In genomic region chr1:16013220-16013907, GRCh38 we compare ENCODE assay signal across 9 cellular contexts. TPM values are rescaled to one million over a fixed set of nuclear protein-coding genes. Genes with fewer than 3 reads are reported as not detected.
DNase-seq lines count a peak whose midpoint lies in the region; ATAC-seq and TF ChIP-seq lines count a peak whose summit lies in the region.
"Had no signal": no experiment of that assay in that cellular context is flagged by ENCODE, and none has a peak within 500 bp of the region (broad histone marks: within the 10 kb centered on the region; RNA-seq: fewer than 3 reads in every experiment).

No MANE protein-coding gene starts in this region.

- in situ Hi-C loops in GM13977 (cut with MboI; ENCODE audit: low pct_unique_long_range_greater_than_20kb, low sequenced_read_pairs, unreplicated experiment), result no loop called here

- H3K36me3 Mint-ChIP-seq in activated naive CD4-positive, alpha-beta T cell treated with anti-CD3 and anti-CD28 coated beads for 36 hours (ENCODE audit: low read depth), result no peaks in the 10 kb centered on the region

- ATAC-seq in left ventricle myocardium superior (peak; percentile 42), HG03571 (IDR thresholded peaks at IDR 0.05; ENCODE audit: unreplicated experiment) (no peak)

- no peaks in the 10 kb centered on the region for H3K9me3 Mint-ChIP-seq in activated naive CD4-positive, alpha-beta T cell treated with anti-CD3 and anti-CD28 coated beads for 36 hours

- CTCF ChIA-PET in activated naive CD4-positive, alpha-beta T cell treated with anti-CD3 and anti-CD28 coated beads for 36 hours (lab: Charles Lee), result no interaction called here

- H3K4me3 ChIP-seq in skeletal muscle cell (ENCODE audit: low read depth, low read length), result peak overlapping the region; percentile 33

- H3K27me3 Mint-ChIP-seq in activated naive CD4-positive, alpha-beta T cell treated with anti-CD3 and anti-CD28 coated beads for 36 hours (ENCODE audit: low read depth), result peaks cover 2% of the 10 kb centered on the region

- peak; percentile 76 for DNase-seq in GM13977 (ENCODE audit: low spot score)
- peak; percentile 18 for DNase-seq in NCI-H774 (lab: John Stamatoyannopoulos, UW)
- peak; percentile 64 for DNase-seq in activated naive CD4-positive, alpha-beta T cell treated with anti-CD3 and anti-CD28 coated beads for 36 hours
- peak; percentile 88 for DNase-seq in left ventricle myocardium superior
- no peak for DNase-seq in skeletal muscle cell (ENCODE audit: low read depth)
- no peak for DNase-seq in OCI-M2 (lab: John Stamatoyannopoulos, UW; ENCODE audit: unreplicated experiment)
- no peak for DNase-seq in retina

- peak overlapping the region; percentile 32 for H3K4me3 Mint-ChIP-seq in activated naive CD4-positive, alpha-beta T cell treated with anti-CD3 and anti-CD28 coated beads for 36 hours

- H3K4me1 Mint-ChIP-seq in activated naive CD4-positive, alpha-beta T cell treated with anti-CD3 and anti-CD28 coated beads for 36 hours (ENCODE audit: low read depth), result peaks cover 7% of the 10 kb centered on the region

- no peak for TF ChIP-seq CTCF in GM13977 (IDR thresholded peaks at IDR 0.05; ENCODE audit: extremely low read depth, insufficient read depth, missing control alignments)

- intact Hi-C loops in activated naive CD4-positive, alpha-beta T cell treated with anti-CD3 and anti-CD28 coated beads for 36 hours (cut with micrococcal nuclease), result no loop called here
- intact Hi-C loops in left ventricle myocardium superior (cut with micrococcal nuclease), result no loop called here

- no peak overlapping the region for H3K27ac Mint-ChIP-seq in activated naive CD4-positive, alpha-beta T cell treated with anti-CD3 and anti-CD28 coated beads for 36 hours

RNA-seq across cellular contexts. Expression of gene HSPB7, which starts 4.5 kb away (rescaled TPM):
- not detected for total RNA-seq in activated naive CD4-positive, alpha-beta T cell treated with anti-CD3 and anti-CD28 coated beads for 36 hours
- total RNA-seq in left ventricle myocardium superior, result 3,996 TPM
- total RNA-seq: activated CD8-positive, alpha-beta memory T cell treated with anti-CD3 and anti-CD28 coated beads for 36 hours had no signal

RNA-seq across cellular contexts. Expression of gene CLCNKA, which starts 8.5 kb away (rescaled TPM):
- not detected for total RNA-seq in activated naive CD4-positive, alpha-beta T cell treated with anti-CD3 and anti-CD28 coated beads for 36 hours
- total RNA-seq in left ventricle myocardium superior, result 0.15 TPM
- total RNA-seq: activated CD8-positive, alpha-beta memory T cell treated with anti-CD3 and anti-CD28 coated beads for 36 hours had no signal

RNA-seq across cellular contexts. Expression of gene SRARP, which starts 9.3 kb away (rescaled TPM):
- total RNA-seq in activated naive CD4-positive, alpha-beta T cell treated with anti-CD3 and anti-CD28 coated beads for 36 hours, result not detected
- total RNA-seq in left ventricle myocardium superior, result 0.84 TPM
- total RNA-seq: activated CD8-positive, alpha-beta memory T cell treated with anti-CD3 and anti-CD28 coated beads for 36 hours had no signal

RNA-seq across cellular contexts. Expression of gene CLCNKB, which starts 30.2 kb away (rescaled TPM):
- not detected for total RNA-seq in activated naive CD4-positive, alpha-beta T cell treated with anti-CD3 and anti-CD28 coated beads for 36 hours
- total RNA-seq in left ventricle myocardium superior, result 2.1 TPM
- total RNA-seq: activated CD8-positive, alpha-beta memory T cell treated with anti-CD3 and anti-CD28 coated beads for 36 hours had no signal

RNA-seq across cellular contexts. Expression of gene ZBTB17, which starts 37.5 kb away (rescaled TPM):
- 10 to 100 TPM; 34.8 to 37.5 TPM for total RNA-seq in activated naive CD4-positive, alpha-beta T cell treated with anti-CD3 and anti-CD28 coated beads for 36 hours
- 27.3 TPM for total RNA-seq in left ventricle myocardium superior

Comparison
In these comparisons a context has a peak if more than half of its experiments do, and no peak if none do; other contexts are left out.
1. DNase-seq: peak in GM13977 (single experiment), NCI-H774 (single experiment), activated naive CD4-positive, alpha-beta T cell treated with anti-CD3 and anti-CD28 coated beads for 36 hours (single experiment) and left ventricle myocardium superior (single experiment); none in skeletal muscle cell (single experiment), OCI-M2 (single experiment) and retina (single experiment).
2. RNA of gene HSPB7, which starts 4.5 kb away (total RNA-seq): 3,996 TPM in left ventricle myocardium superior (single experiment); not detected in activated naive CD4-positive, alpha-beta T cell treated with anti-CD3 and anti-CD28 coated beads for 36 hours; every median in the first group is over 1,000 times any median in the second.